Comparison of ENCODE assay signal across 8 cellular contexts in genomic region chr13:98576215-98576945, GRCh38. TPM values are rescaled to one million over a fixed set of nuclear protein-coding genes. Genes with fewer than 3 reads are reported as not detected.
DNase-seq lines count a peak whose midpoint lies in the region; ATAC-seq and TF ChIP-seq lines count a peak whose summit lies in the region.

No MANE protein-coding gene starts in this region.

- H3K27me3 ChIP-seq in A673 (replicated peaks; ENCODE audit: insufficient read depth, low read depth, low read length, poor library complexity) (no peaks in the 10 kb centered on the region), body of pancreas (no peaks in the 10 kb centered on the region), spleen (replicated peaks in 1 of 7) (no peaks in the 10 kb centered on the region)

- H3K4me3 ChIP-seq in A673 (ENCODE audit: low read depth, low read length, poor library complexity, severe bottlenecking) (peak overlapping the region; percentile 95), body of pancreas (peak overlapping the region; percentile 95), iPS-18c (ENCODE audit: insufficient read depth, low read depth, low read length) (peak overlapping the region; percentile 91), spleen (peak overlapping the region; percentile 78 to 94 (median 87))

- intact Hi-C loops in A673 (cut with micrococcal nuclease; ENCODE audit: unreplicated experiment): no loop called here
- intact Hi-C loops in body of pancreas (cut with DNase I): no loop called here
- intact Hi-C loops in spleen (cut with DNase I; ENCODE audit: low total_unique reads): loop anchor here (10.0 kb wide), 1 partner anchor 102 kb away; no protein-coding TSS in a partner anchor

- DNase-seq in A673 (ENCODE audit: low spot score): no peak
- DNase-seq in SK-N-DZ (ENCODE audit: low spot score): peak; percentile 22
- peak; percentile 50 to 65 (median 56) for DNase-seq in body of pancreas
- peak; percentile 93 for DNase-seq in spleen
- DNase-seq in T1000 (lab: John Stamatoyannopoulos, UW): no peak

- H3K9me3 ChIP-seq in A673 (ENCODE audit: low read depth, low read length, poor library complexity, severe bottlenecking): no peaks in the 10 kb centered on the region
- H3K9me3 ChIP-seq in body of pancreas: no peaks in the 10 kb centered on the region
- no peaks in the 10 kb centered on the region for H3K9me3 ChIP-seq in iPS-18c (ENCODE audit: control insufficient read depth, insufficient read depth, low read length)
- no peaks in the 10 kb centered on the region for H3K9me3 ChIP-seq in spleen

- WGBS in body of pancreas, 2 donors: 1 to 6% methylated on average over 3 to 59 of the region's 98 CpGs
- 0 to 2% (median 1%) methylated on average over 30 to 98 of the region's 98 CpGs for WGBS in spleen, 5 donors

- no TSS peak for BruUV-seq in A673 (replicated peaks; lab: Mats Ljungman, UMichigan)

- POLR2A ChIA-PET in A673 (lab: Charles Lee; ENCODE audit: low non-redundant PET): no interaction called here

- H3K27ac ChIP-seq in A673 (ENCODE audit: low read depth, low read length, poor library complexity, severe bottlenecking) (peak overlapping the region; percentile 93), body of pancreas (peak overlapping the region; percentile 89 to 94 (median 92)), spleen (peak overlapping the region; percentile 93 to 97 (median 95))

- CTCF ChIA-PET in A673 (lab: Charles Lee): no interaction called here

- H3K36me3 ChIP-seq in A673 (ENCODE audit: insufficient read depth, low read length, poor library complexity, severe bottlenecking): no peaks in the 10 kb centered on the region
- H3K36me3 ChIP-seq in body of pancreas (replicated peaks in 1 of 2; ENCODE audit: insufficient read depth in 1 of 2, low read depth in 2 of 2): no peaks in the 10 kb centered on the region
- no peaks in the 10 kb centered on the region for H3K36me3 ChIP-seq in spleen

- H3K4me1 ChIP-seq in A673 (ENCODE audit: insufficient read depth, low read length, poor library complexity, severe bottlenecking) (peaks cover 38% of the 10 kb centered on the region), body of pancreas (peaks cover 46% of the 10 kb centered on the region), spleen (peaks cover 32 to 71% (median 53%) of the 10 kb centered on the region in 6 donors)

- peak; percentile 24 for ATAC-seq in GM18858 (IDR thresholded peaks at IDR 0.05; ENCODE audit: unreplicated experiment)
- ATAC-seq in HG03064 (IDR thresholded peaks at IDR 0.05; ENCODE audit: low read depth, unreplicated experiment): peak; percentile 35
- ATAC-seq in body of pancreas: peak; percentile 53

- TF ChIP-seq POLR2A in body of pancreas (IDR thresholded peaks at IDR 0.05) (peak in 2 of 3 donors; percentile 23 to 32), spleen (IDR thresholded peaks at IDR 0.05) (no peak)

- TF ChIP-seq CTCF in A673 (conservative IDR thresholded peaks at IDR 0.05; ENCODE audit: low read depth, low read length): no peak
- TF ChIP-seq CTCF in body of pancreas (IDR thresholded peaks at IDR 0.05): no peak
- TF ChIP-seq CTCF in spleen (IDR thresholded peaks at IDR 0.05 in 8 of 11, conservative IDR thresholded peaks at IDR 0.05 in 3 of 11): no peak

RNA-seq across cellular contexts. Expression of gene STK24, which starts 0.5 kb away (rescaled TPM):
- total RNA-seq in A673 (2021): 84.8 and 87.8 TPM in 2 replicates
- polyA plus RNA-seq in SK-N-DZ (2014; cell fraction: cytosol; rRNA removed): 61.7 and 68.1 TPM in 2 replicates
- polyA plus RNA-seq in SK-N-DZ (2014; cell fraction: nucleus; rRNA removed): 36.7 and 43.0 TPM in 2 replicates
- total RNA-seq in body of pancreas: 10 to 100 TPM; 35.0 to 56.7 TPM
- total RNA-seq in spleen: 100 to 1,000 TPM in 3 of 7 donors, 10 to 100 TPM in 4; 87.5 to 132 (median 99.7) TPM
- 10 to 100 TPM; 36.5 to 49.3 (median 47.4) TPM for polyA plus RNA-seq in spleen

Comparison
In these comparisons a context has a peak if more than half of its experiments do, and no peak if none do; other contexts are left out.
1. DNase-seq: peak in SK-N-DZ (single experiment), body of pancreas (4 of 4) and spleen (single experiment); none in A673 (single experiment) and T1000 (single experiment).
2. POLR2A ChIP-seq: peak in body of pancreas (2 of 3); none in spleen (0 of 3).
3. Peak in every context shown above with its lines, with median percentiles within 50 percentile points of each other: H3K27ac ChIP-seq, H3K4me3 ChIP-seq and ATAC-seq.